Comparison of ENCODE assay signal across 7 cellular contexts in genomic region chr6:34249469-34250370, GRCh38. TPM values are rescaled to one million over a fixed set of nuclear protein-coding genes. Genes with fewer than 3 reads are reported as not detected.
DNase-seq lines count a peak whose midpoint lies in the region; ATAC-seq and TF ChIP-seq lines count a peak whose summit lies in the region.

No MANE protein-coding gene starts in this region.

- ATAC-seq in GM18909 (IDR thresholded peaks at IDR 0.05; ENCODE audit: poor library complexity, unreplicated experiment) = peak; percentile 34
- ATAC-seq in HG02798 (IDR thresholded peaks at IDR 0.05; ENCODE audit: poor library complexity, unreplicated experiment) = peak; percentile 18
- ATAC-seq in left cardiac atrium = peak; percentile 45 to 50

- intact Hi-C loops in left cardiac atrium (cut with DNase I) = loop anchor here (2.0 kb wide), 2 partner anchors 143 to 165 kb away; partner anchors contain the start of gene NUDT3 (in 1 of the 2)

- H3K4me3 ChIP-seq in WERI-Rb-1 (ENCODE audit: low read depth, low read length) = peak overlapping the region; percentile 75
- peak overlapping the region; percentile 87 for H3K4me3 ChIP-seq in skeletal muscle cell (ENCODE audit: low read depth, low read length)

- TF ChIP-seq CTCF in WERI-Rb-1 (IDR thresholded peaks at IDR 0.05; ENCODE audit: low read depth, low read length) = no peak

- H3K27ac ChIP-seq in WERI-Rb-1 = peak overlapping the region; percentile 77

- H3K27me3 ChIP-seq in WERI-Rb-1 (ENCODE audit: insufficient read depth, low read depth, severe bottlenecking) = no peaks in the 10 kb centered on the region

- peaks cover 4% of the 10 kb centered on the region for H3K9me3 ChIP-seq in WERI-Rb-1 (ENCODE audit: severe bottlenecking)

- no peak for DNase-seq in WERI-Rb-1
- DNase-seq in left cardiac atrium = no peak
- DNase-seq in skeletal muscle cell (ENCODE audit: low read depth) = no peak
- DNase-seq in NCI-H774 (lab: John Stamatoyannopoulos, UW) = no peak
- DNase-seq in effector CD8-positive, alpha-beta T cell (lab: John Stamatoyannopoulos, UW) = no peak

- peaks cover 9% of the 10 kb centered on the region for H3K36me3 ChIP-seq in WERI-Rb-1

RNA-seq across cellular contexts. Expression of gene SMIM29, which starts 0.9 kb away (rescaled TPM):
- 10 to 100 TPM; 18.4 to 22.7 TPM for total RNA-seq in left cardiac atrium

RNA-seq across cellular contexts. Expression of gene HMGA1, which starts 13.0 kb away (rescaled TPM):
- total RNA-seq in left cardiac atrium = 10 to 100 TPM; 32.5 to 36.2 TPM
